ENCODE assay signal across 24 cellular contexts in the genomic region with DNA sequence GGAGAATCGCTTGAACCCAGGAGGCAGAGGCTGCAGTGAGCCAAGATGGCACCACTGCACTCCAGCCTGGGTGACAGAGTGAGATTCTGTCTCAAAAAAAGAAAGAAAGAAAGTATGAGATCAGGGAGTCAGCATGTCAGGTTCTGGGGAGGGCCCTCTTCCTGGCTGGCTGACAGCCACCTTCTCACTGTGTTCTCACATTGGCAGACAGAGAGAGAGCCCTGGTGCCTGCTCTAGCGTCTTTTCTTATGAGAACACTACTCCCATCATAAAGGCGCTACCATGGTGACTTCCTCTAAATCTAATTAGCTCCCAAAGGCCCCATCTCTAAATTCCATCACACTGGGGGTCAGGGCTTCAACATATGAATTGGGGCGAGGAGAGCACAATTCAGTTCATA.
"Had no signal": no experiment of that assay in that cellular context is flagged by ENCODE, and none has a peak within 500 bp of the region (broad histone marks: within the 10 kb centered on the region; RNA-seq: fewer than 3 reads in every experiment).

No MANE protein-coding gene starts in this region.

- FAIRE-seq: endothelial cell of umbilical vein, frontal cortex, islet of Langerhans, small intestine had no signal

- H3K9me3 Mint-ChIP-seq: memory B cell; natural killer cell; stimulated activated naive CD8-positive, alpha-beta T cell treated with anti-CD3 and anti-CD28 coated beads, Interleukin-15, Interleukin-2, amounts not matched to agents 100 ng/mL and 50 ng/mL, for 24 hours had no signal

- H3K4me3 Mint-ChIP-seq: memory B cell; natural killer cell; stimulated activated naive B cell treated with anti-CD40 and anti-IgM and Interleukin-4, amounts not matched to agents 10 μg/mL and 1 μg/mL and 100 μg/mL, for 72 hours; stimulated activated naive CD8-positive, alpha-beta T cell treated with anti-CD3 and anti-CD28 coated beads, Interleukin-15, Interleukin-2, amounts not matched to agents 100 ng/mL and 50 ng/mL, for 24 hours had no signal

- DNase-seq: dermis blood vessel endothelial cell; effector memory CD4-positive, alpha-beta T cell; heart left ventricle; left ventricle myocardium superior; lower lobe of right lung; natural killer cell; right lobe of liver; stimulated activated CD4-positive, alpha-beta T cell treated with anti-CD3 and anti-CD28 coated beads, Interleukin-15, amount 100 ng/mL, for 24 hours; stimulated activated CD4-positive, alpha-beta T cell treated with anti-CD3 and anti-CD28 coated beads, Interleukin-2, amount 100 ng/mL, for 48 hours; stimulated activated naive B cell treated with anti-CD40 and anti-IgM and Interleukin-4, amounts not matched to agents 10 μg/mL and 1 μg/mL and 100 μg/mL, for 72 hours; transverse colon; upper lobe of right lung; uterus had no signal

- H3K36me3 ChIP-seq: heart left ventricle, lower lobe of right lung, neutrophil, right lobe of liver, transverse colon, upper lobe of right lung, uterus had no signal

- H3K27ac ChIP-seq: coronary artery, heart left ventricle, hepatocyte, lower lobe of right lung, neutrophil, parathyroid adenoma, right lobe of liver, transverse colon, upper lobe of right lung, uterus had no signal

- H3K9me3 ChIP-seq: heart left ventricle, lower lobe of right lung, neutrophil, right lobe of liver, transverse colon, upper lobe of right lung, uterus had no signal

- H3K27me3 ChIP-seq: heart left ventricle, hepatocyte, right lobe of liver, upper lobe of right lung, uterus had no signal

- ATAC-seq: heart left ventricle; left ventricle myocardium superior; lower lobe of right lung; natural killer cell; right lobe of liver; stimulated activated naive B cell treated with anti-CD40 and anti-IgM and Interleukin-4, amounts not matched to agents 10 μg/mL and 1 μg/mL and 100 μg/mL, for 72 hours had no signal

- H3K4me3 ChIP-seq: coronary artery, heart left ventricle, hepatocyte, lower lobe of right lung, right lobe of liver, transverse colon, upper lobe of right lung, uterus had no signal

- H3K4me1 ChIP-seq: parathyroid adenoma, right lobe of liver, transverse colon, upper lobe of right lung, uterus had no signal

- H3K9ac ChIP-seq: parathyroid adenoma had no signal

- H3K36me3 Mint-ChIP-seq: memory B cell; natural killer cell; stimulated activated naive B cell treated with anti-CD40 and anti-IgM and Interleukin-4, amounts not matched to agents 10 μg/mL and 1 μg/mL and 100 μg/mL, for 72 hours had no signal

- H3K27ac Mint-ChIP-seq: memory B cell; natural killer cell; progenitor cell of endocrine pancreas; stimulated activated naive B cell treated with anti-CD40 and anti-IgM and Interleukin-4, amounts not matched to agents 10 μg/mL and 1 μg/mL and 100 μg/mL, for 72 hours; stimulated activated naive CD8-positive, alpha-beta T cell treated with anti-CD3 and anti-CD28 coated beads, Interleukin-15, Interleukin-2, amounts not matched to agents 100 ng/mL and 50 ng/mL, for 24 hours had no signal
